13 cellular contexts compared by ENCODE assay signal in genomic region chr19:48877900-48878218, GRCh38. TPM values are rescaled to one million over a fixed set of nuclear protein-coding genes. Genes with fewer than 3 reads are reported as not detected.
A peak's percentile ranks its signal among the peaks of the same experiment; 100 is the strongest.
DNase-seq lines count a peak whose midpoint lies in the region; ATAC-seq, FAIRE-seq and TF ChIP-seq lines count a peak whose summit lies in the region.
"Had no signal": no experiment of that assay in that cellular context is flagged by ENCODE, and none has a peak within 500 bp of the region (broad histone marks: within the 10 kb centered on the region; RNA-seq: fewer than 3 reads in every experiment).

No MANE protein-coding gene starts in this region.

- no peak overlapping the region for H4K8ac ChIP-seq in trophoblast cell (ENCODE audit: low read depth, low read length)

- peaks cover 45 to 65% of the 10 kb centered on the region in 2 donors for H3K36me3 Mint-ChIP-seq in CD14-positive monocyte
- H3K36me3 Mint-ChIP-seq in brain: peaks cover 55% of the 10 kb centered on the region

- H4K12ac ChIP-seq in trophoblast cell (ENCODE audit: low read depth, low read length): no peak overlapping the region

- peaks cover 47% of the 10 kb centered on the region for H3K4me1 Mint-ChIP-seq in CD14-positive monocyte
- peaks cover 55% of the 10 kb centered on the region for H3K4me1 Mint-ChIP-seq in brain

- peaks cover 23 to 26% of the 10 kb centered on the region in 2 experiments for H3K4me1 ChIP-seq in trophoblast cell (ENCODE audit: control insufficient read depth in 1 of 2, insufficient read depth in 2 of 2, low read length in 2 of 2)
- H3K4me1 ChIP-seq in small intestine (ENCODE audit: control insufficient read depth in 2 of 2, insufficient read depth in 1 of 2, low read depth in 1 of 2, low read length in 1 of 2): peaks cover 0 to 3% of the 10 kb centered on the region in 2 donors

- no CpG with 5 or more reads among the region's 7 CpGs for WGBS in trophoblast cell (ENCODE audit: extremely low coverage, insufficient coverage, insufficient read length)
- 78 to 84% (median 79%) methylated on average over 7 of the region's 7 CpGs for WGBS in small intestine, 3 donors

- DNase-seq in CD14-positive monocyte (ENCODE audit: low spot score) (no peak), H7 (peak; percentile 10), trophoblast cell (peak in 1 of 2 donors; percentile 77), small intestine (no peak), islet precursor cell (no peak)
- DNase-seq in stimulated activated CD8-positive, alpha-beta memory T cell treated with anti-CD3 and anti-CD28 coated beads, Interleukin-4, amount 100 ng/mL, for 48 hours: no peak
- DNase-seq: DMS79 treated with DMSO at 0.1 percent for 48 hours; effector memory CD4-positive, alpha-beta T cell; NCI-H2081 treated with DMSO at 0.1 percent for 48 hours had no signal

- H3K9me3 Mint-ChIP-seq in CD14-positive monocyte (peaks cover 8 to 30% (median 16%) of the 10 kb centered on the region in 7 donors), brain (peaks cover 0 to 8% (median 0%) of the 10 kb centered on the region in 5 experiments)

- H3K27ac ChIP-seq in trophoblast cell (ENCODE audit: low read depth, low read length) (peak overlapping the region; percentile 18), small intestine (ENCODE audit: low read depth in 1 of 2, low read length in 1 of 2) (peak overlapping the region in 1 of 2 donors; percentile 17)
- H3K27ac ChIP-seq: VCaP had no signal

- ATAC-seq in GM18873 (IDR thresholded peaks at IDR 0.05; ENCODE audit: low FRiP score, unreplicated experiment): no peak

- H3K4me3 Mint-ChIP-seq in CD14-positive monocyte (no peak overlapping the region), brain (peak overlapping the region in 4 of 5 experiments; percentile 30 to 49 (median 38))

- TF ChIP-seq CTCF in CD14-positive monocyte (IDR thresholded peaks at IDR 0.05) (no peak), brain (conservative IDR thresholded peaks at IDR 0.05) (no peak)

- no peak overlapping the region for H3K4ac ChIP-seq in trophoblast cell (ENCODE audit: low read depth, low read length)

- H3K4me3 ChIP-seq in H7 (ENCODE audit: insufficient read depth, low read depth, low read length) (no peak overlapping the region), trophoblast cell (ENCODE audit: low read depth, low read length) (no peak overlapping the region), small intestine (ENCODE audit: low read depth in 1 of 2, low read length in 2 of 2) (no peak overlapping the region)

- H3K14ac ChIP-seq in trophoblast cell (ENCODE audit: low read length): no peak overlapping the region

- H3K27me3 ChIP-seq in H7 (ENCODE audit: control insufficient read depth, insufficient read depth, low read length) (no peaks in the 10 kb centered on the region), trophoblast cell (ENCODE audit: insufficient read depth, low read length) (no peaks in the 10 kb centered on the region), small intestine (ENCODE audit: control insufficient read depth in 2 of 2, insufficient read depth in 2 of 2, low read length in 2 of 2) (no peaks in the 10 kb centered on the region)

- peaks cover 9% of the 10 kb centered on the region for H3K79me1 ChIP-seq in trophoblast cell (ENCODE audit: low read length)

- H3K36me3 ChIP-seq in H7 (replicated peaks; ENCODE audit: control insufficient read depth, insufficient read depth, low read length): peaks cover 20% of the 10 kb centered on the region
- peaks cover 40 to 42% of the 10 kb centered on the region in 2 experiments for H3K36me3 ChIP-seq in trophoblast cell (ENCODE audit: control insufficient read depth in 1 of 2, insufficient read depth in 2 of 2, low read length in 2 of 2)
- H3K36me3 ChIP-seq in small intestine (ENCODE audit: control insufficient read depth in 2 of 2, insufficient read depth in 2 of 2, low read length in 2 of 2): peaks cover 4 to 8% of the 10 kb centered on the region in 2 donors

- intact Hi-C loops in CD14-positive monocyte (cut with micrococcal nuclease): loop anchor here in 1 of 2 donors (10.0 kb wide), 1 partner anchor 553 kb away; the partner anchor contains the start of gene EMP3

- no peak overlapping the region for H2BK12ac ChIP-seq in trophoblast cell (ENCODE audit: low read length)

- no peak overlapping the region for H4K91ac ChIP-seq in trophoblast cell (ENCODE audit: low read depth, low read length)

- H3K18ac ChIP-seq in trophoblast cell (ENCODE audit: low read length): no peak overlapping the region

- H3K27ac Mint-ChIP-seq in CD14-positive monocyte (peak overlapping the region; percentile 51 to 100 (median 75)), brain (peak overlapping the region in 3 of 5 experiments; percentile 7 to 84 (median 58))

- H3K23ac ChIP-seq in trophoblast cell (ENCODE audit: low read length): no peak overlapping the region

- peaks cover 0 to 17% (median 1%) of the 10 kb centered on the region in 3 donors for H3K27me3 Mint-ChIP-seq in CD14-positive monocyte (ENCODE audit: low read depth in 3 of 3)
- peaks cover 3% of the 10 kb centered on the region for H3K27me3 Mint-ChIP-seq in brain

- no peak overlapping the region for H2AFZ ChIP-seq in trophoblast cell (ENCODE audit: insufficient read depth, low read length, poor library complexity)

- peaks cover 17% of the 10 kb centered on the region for H3K79me2 ChIP-seq in trophoblast cell (ENCODE audit: control insufficient read depth, insufficient read depth, low read length, poor library complexity)

- no peak overlapping the region for H2BK5ac ChIP-seq in trophoblast cell (ENCODE audit: low read depth, low read length, poor library complexity)

- H2AK5ac ChIP-seq in trophoblast cell (ENCODE audit: low read length): no peak overlapping the region

- H3K4me2 ChIP-seq in trophoblast cell (ENCODE audit: low read length): no peak overlapping the region

- H2BK120ac ChIP-seq in trophoblast cell (ENCODE audit: insufficient read depth, low read length, poor library complexity): no peak overlapping the region

- H3K9me3 ChIP-seq in trophoblast cell (ENCODE audit: insufficient read depth, low read depth, low read length): no peaks in the 10 kb centered on the region
- H3K9me3 ChIP-seq in small intestine (ENCODE audit: control insufficient read depth, low read depth): no peaks in the 10 kb centered on the region

- H3K9ac ChIP-seq in trophoblast cell (ENCODE audit: low read length): no peak overlapping the region

- no peak for FAIRE-seq in small intestine (lab: Jason Lieb, UNC)
- FAIRE-seq: GM18507 had no signal

RNA-seq across cellular contexts. Expression of gene PPP1R15A, which starts 5.6 kb away (rescaled TPM):
- polyA plus RNA-seq in CD14-positive monocyte: 100 to 1,000 TPM; 127 to 169 TPM
- total RNA-seq in H7 (2014; rRNA removed; shearing (Covaris generic)): 20.3 and 21.6 TPM in 2 replicates
- polyA plus RNA-seq in brain (ENCODE audit: insufficient read depth, low read depth, low replicate concordance): 33.1 TPM
- polyA plus RNA-seq in trophoblast cell (2013): 46.6 and 49.6 TPM in 2 replicates
- 10 to 100 TPM; 52.8 to 61.1 (median 60.1) TPM for polyA plus RNA-seq in small intestine

RNA-seq across cellular contexts. Expression of gene PLEKHA4, which starts 9.4 kb away (rescaled TPM):
- 1 to 10 TPM; 1.1 to 1.5 TPM for polyA plus RNA-seq in CD14-positive monocyte
- 20.6 and 25.6 TPM in 2 replicates for total RNA-seq in H7 (2014; rRNA removed; shearing (Covaris generic))
- 3.4 TPM for polyA plus RNA-seq in brain (ENCODE audit: insufficient read depth, low read depth, low replicate concordance)
- polyA plus RNA-seq in trophoblast cell (2013): 2.9 and 3.3 TPM in 2 replicates
- polyA plus RNA-seq in small intestine: 10 to 100 TPM in 2 of 3 donors, 1 to 10 TPM in 1; 4.0 to 20.3 (median 17.3) TPM

RNA-seq across cellular contexts. Expression of gene TULP2, which starts 20.7 kb away (rescaled TPM):
- polyA plus RNA-seq in CD14-positive monocyte (not detected), brain (ENCODE audit: insufficient read depth, low read depth, low replicate concordance) (0.24 TPM), small intestine (under 1 TPM in 1 of 3 donors, not detected in 2; 0.10 TPM)
- total RNA-seq in H7 (2014; rRNA removed; shearing (Covaris generic)): 0.52 and 1.1 TPM in 2 replicates
- polyA plus RNA-seq in trophoblast cell (2013): 0.07 and 0.11 TPM in 2 replicates

RNA-seq across cellular contexts. Expression of gene NUCB1, which starts 22.3 kb away (rescaled TPM):
- polyA plus RNA-seq in CD14-positive monocyte (100 to 1,000 TPM in 1 of 2 donors, 10 to 100 TPM in 1; 80.9 to 108 TPM), brain (ENCODE audit: insufficient read depth, low read depth, low replicate concordance) (237 TPM), small intestine (100 to 1,000 TPM; 102 to 359 (median 178) TPM)
- 173 and 203 TPM in 2 replicates for total RNA-seq in H7 (2014; rRNA removed; shearing (Covaris generic))
- polyA plus RNA-seq in trophoblast cell (2013): 114 and 115 TPM in 2 replicates

RNA-seq across cellular contexts. Expression of gene HSD17B14, which starts 41.6 kb away (rescaled TPM):
- polyA plus RNA-seq in CD14-positive monocyte: not detected
- total RNA-seq in H7 (2014; rRNA removed; shearing (Covaris generic)): 9.9 and 18.0 TPM in 2 replicates
- polyA plus RNA-seq in brain (ENCODE audit: insufficient read depth, low read depth, low replicate concordance): 44.7 TPM
- polyA plus RNA-seq in trophoblast cell (2013): 22.2 and 25.7 TPM in 2 replicates
- 10 to 100 TPM in 1 of 3 donors, 1 to 10 TPM in 1, not detected in 1; 4.4 to 11.6 TPM for polyA plus RNA-seq in small intestine

Comparison
In these comparisons a context has a peak if more than half of its experiments do, and no peak if none do; other contexts are left out.
1. H3K4me3 Mint-ChIP-seq: peak in brain (4 of 5); none in CD14-positive monocyte (0 of 2).